11 cellular contexts compared by ENCODE assay signal in genomic region chr7:37786741-37787569, GRCh38.
DNase-seq lines count a peak whose midpoint lies in the region; ATAC-seq lines count a peak whose summit lies in the region.
"Had no signal": no experiment of that assay in that cellular context is flagged by ENCODE, and none has a peak within 500 bp of the region (broad histone marks: within the 10 kb centered on the region; RNA-seq: fewer than 3 reads in every experiment).

No MANE protein-coding gene starts in this region.

- H3K27ac Mint-ChIP-seq in T-helper 1 cell treated with Interleukin-12 subunit alpha and Interleukin-12 subunit beta and Interleukin-4 antibody, amounts not matched to agents 30 μg/mL and 1 μg/mL, for 36 hours = peak overlapping the region; percentile 49
- H3K27ac Mint-ChIP-seq: activated naive CD8-positive, alpha-beta T cell had no signal

- H3K4me3 Mint-ChIP-seq in T-helper 1 cell treated with Interleukin-12 subunit alpha and Interleukin-12 subunit beta and Interleukin-4 antibody, amounts not matched to agents 30 μg/mL and 1 μg/mL, for 36 hours = no peak overlapping the region
- H3K4me3 Mint-ChIP-seq: activated naive CD8-positive, alpha-beta T cell had no signal

- DNase-seq in CD1c-positive myeloid dendritic cell (ENCODE audit: extremely low spot score) (peak; percentile 84), EL (no peak), cerebellum (ENCODE audit: low spot score) (no peak)
- DNase-seq in activated CD4-positive, alpha-beta T cell treated with anti-CD3 and anti-CD28 coated beads, Interleukin-2, amount 50 U/mL, for 1 hour = no peak
- no peak for DNase-seq in stimulated activated naive CD4-positive, alpha-beta T cell treated with Interleukin-2 at 50 U/mL for 16 hours (lab: John Stamatoyannopoulos, UW)
- DNase-seq: DMS53, NCI-H1092 treated with DMSO at 0.1 percent for 48 hours had no signal

- no peaks in the 10 kb centered on the region for H3K27me3 Mint-ChIP-seq in T-helper 1 cell treated with Interleukin-12 subunit alpha and Interleukin-12 subunit beta and Interleukin-4 antibody, amounts not matched to agents 30 μg/mL and 1 μg/mL, for 36 hours (ENCODE audit: low read depth)

- ATAC-seq in GM19351 (IDR thresholded peaks at IDR 0.05; ENCODE audit: unreplicated experiment) = peak; percentile 85
- ATAC-seq in HG03095 (IDR thresholded peaks at IDR 0.05; ENCODE audit: unreplicated experiment) = peak; percentile 88

- H3K9me3 Mint-ChIP-seq in T-helper 1 cell treated with Interleukin-12 subunit alpha and Interleukin-12 subunit beta and Interleukin-4 antibody, amounts not matched to agents 30 μg/mL and 1 μg/mL, for 36 hours = no peaks in the 10 kb centered on the region

- H3K36me3 Mint-ChIP-seq in T-helper 1 cell treated with Interleukin-12 subunit alpha and Interleukin-12 subunit beta and Interleukin-4 antibody, amounts not matched to agents 30 μg/mL and 1 μg/mL, for 36 hours (ENCODE audit: low read depth) = no peaks in the 10 kb centered on the region
- H3K36me3 Mint-ChIP-seq: activated naive CD8-positive, alpha-beta T cell had no signal

- peaks cover 2% of the 10 kb centered on the region for H3K4me1 Mint-ChIP-seq in T-helper 1 cell treated with Interleukin-12 subunit alpha and Interleukin-12 subunit beta and Interleukin-4 antibody, amounts not matched to agents 30 μg/mL and 1 μg/mL, for 36 hours (ENCODE audit: low read depth)
